ENCODE assay signal across 8 cellular contexts in genomic region chr9:70421272-70422180, GRCh38. TPM values are rescaled to one million over a fixed set of nuclear protein-coding genes. Genes with fewer than 3 reads are reported as not detected.
DNase-seq lines count a peak whose midpoint lies in the region; ATAC-seq, FAIRE-seq and TF ChIP-seq lines count a peak whose summit lies in the region.

No MANE protein-coding gene starts in this region.

- no peak for FAIRE-seq in K562 (lab: Jason Lieb, UNC)

- H3K36me3 ChIP-seq in PC-9 (ENCODE audit: low read depth) (no peaks in the 10 kb centered on the region), K562 (ENCODE audit: control insufficient read depth, insufficient read depth, low read length) (no peaks in the 10 kb centered on the region)

- peaks cover 33% of the 10 kb centered on the region; the same call in 1 of the 2 replicates for H3F3A ChIP-seq in PC-9 (ENCODE audit: insufficient read depth, low read depth)

- H3K9me1 ChIP-seq in K562 (ENCODE audit: control insufficient read depth, insufficient read depth, low read length) = no peaks in the 10 kb centered on the region

- no peak for ATAC-seq in K562
- ATAC-seq in left lobe of liver = no peak
- ATAC-seq in GM21515 (IDR thresholded peaks at IDR 0.05; ENCODE audit: unreplicated experiment) = no peak

- no peak for TF ChIP-seq POLR2A in K562 (conservative IDR thresholded peaks at IDR 0.05)

- no peaks in the 10 kb centered on the region for H4K20me1 ChIP-seq in PC-9 (ENCODE audit: insufficient read depth)
- H4K20me1 ChIP-seq in K562 (replicated peaks; ENCODE audit: control insufficient read depth, insufficient read depth, low read length) = no peaks in the 10 kb centered on the region

- in situ Hi-C loops in K562 (cut with MboI) = no loop called here

- intact Hi-C loops in PC-9 (cut with micrococcal nuclease; ENCODE audit: unreplicated experiment) (loop anchor here (2.0 to 10.0 kb wide), 2 partner anchors 57 to 153 kb away; no protein-coding TSS in a partner anchor), K562 (cut with micrococcal nuclease) (no loop called here)

- POLR2A ChIA-PET in PC-9 (lab: Charles Lee; ENCODE audit: unreplicated experiment) = interaction anchor here (0.6 to 1.7 kb wide), 6 partner anchors 28 to 1228 kb away, joined by 3 to 24 read pairs (median 6); no protein-coding TSS in a partner anchor
- POLR2A ChIA-PET in K562 (lab: Yijun Ruan, JAX) = interaction anchor here (0.8 to 5.2 kb wide), 14 partner anchors 8 to 194 kb away, joined by 3 to 38 read pairs (median 4); no protein-coding TSS in a partner anchor

- no peak for TF ChIP-seq RAD21 in K562 (CRISPR knock-in tag; conservative IDR thresholded peaks at IDR 0.05 in 1 of 2, IDR thresholded peaks at IDR 0.05 in 1 of 2)

- H3K4me3 ChIP-seq in PC-9 (peak overlapping the region; percentile 82; the same call in 1 of the 2 replicates), K562 (peak overlapping the region; percentile 49; the same call in 1 of the 2 replicates)

- peaks cover 15% of the 10 kb centered on the region for H3K4me1 ChIP-seq in PC-9 (replicated peaks; ENCODE audit: insufficient read depth)
- peaks cover 19 to 34% of the 10 kb centered on the region in 2 experiments; a peak in 4 of 5 replicates for H3K4me1 ChIP-seq in K562 (replicated peaks in 1 of 2; ENCODE audit: control insufficient read depth in 2 of 2, insufficient read depth in 2 of 2, low read length in 2 of 2)

- no peaks in the 10 kb centered on the region for H3K9me2 ChIP-seq in PC-9 (ENCODE audit: insufficient read depth)

- DNase-seq in GM03348 (ENCODE audit: low spot score) (peak; percentile 57), PC-9 (no peak), K562 (ENCODE audit: extremely low read depth in 1 of 4, low spot score in 3 of 4) (peak in 1 of 4 experiments; percentile 29), left lobe of liver (ENCODE audit: low spot score) (peak; percentile 49), DMS153 treated with DMSO at 0.1 percent for 48 hours (lab: John Stamatoyannopoulos, UW; ENCODE audit: unreplicated experiment) (no peak), NCI-H187 treated with DMSO at 0.1 percent for 48 hours (lab: John Stamatoyannopoulos, UW) (no peak)
- peak; percentile 39 to 71 for DNase-seq in stimulated activated CD8-positive, alpha-beta memory T cell treated with anti-CD3 and anti-CD28 coated beads, Interleukin-15, amount 100 ng/mL, for 4 hours (ENCODE audit: low read depth in 2 of 2)

- TF ChIP-seq CTCF in PC-9 (conservative IDR thresholded peaks at IDR 0.05) (no peak), K562 (IDR thresholded peaks at IDR 0.05 in 2 of 3, conservative IDR thresholded peaks at IDR 0.05 in 1 of 3; ENCODE audit: insufficient read depth in 2 of 3, low read depth in 1 of 3, low read length in 3 of 3) (no peak)

- H3K27ac ChIP-seq in PC-9 (peak overlapping the region; percentile 97; the same call in 1 of the 2 replicates), K562 (ENCODE audit: extremely low read depth, low read depth, low read length) (peak overlapping the region; percentile 100)

- CTCF ChIA-PET in PC-9 (lab: Charles Lee) (no interaction called here), K562 (lab: Yijun Ruan, JAX; ENCODE audit: low intra/inter-chr PET ratio) (no interaction called here)

- H3K9ac ChIP-seq in K562 (ENCODE audit: insufficient read depth in 1 of 2, low read depth in 2 of 2, low read length in 2 of 2) = peak overlapping the region; percentile 99

- H3K79me2 ChIP-seq in PC-9 (ENCODE audit: low read depth) (no peaks in the 10 kb centered on the region), K562 (ENCODE audit: control insufficient read depth, insufficient read depth, low read length) (no peaks in the 10 kb centered on the region)

- H3K9me3 ChIP-seq in PC-9 (ENCODE audit: insufficient read depth, low read depth) = no peaks in the 10 kb centered on the region
- no peaks in the 10 kb centered on the region for H3K9me3 ChIP-seq in K562 (replicated peaks; ENCODE audit: control insufficient read depth, insufficient read depth, low read depth, low read length)

- H3K4me2 ChIP-seq in PC-9 = peak overlapping the region; percentile 98
- H3K4me2 ChIP-seq in K562 (ENCODE audit: insufficient read depth, low read length) = peak overlapping the region; percentile 94

- 27% methylated on average over 8 of the region's 9 CpGs for WGBS in K562 (ENCODE audit: insufficient coverage, low coverage, missing lambda C conversion rate)

- no peaks in the 10 kb centered on the region for H3K27me3 ChIP-seq in PC-9 (ENCODE audit: insufficient read depth, low read depth)
- no peaks in the 10 kb centered on the region for H3K27me3 ChIP-seq in K562 (ENCODE audit: control insufficient read depth in 2 of 2, insufficient read depth in 2 of 2, low read length in 2 of 2)

- H2AFZ ChIP-seq in PC-9 = no peak overlapping the region
- H2AFZ ChIP-seq in K562 (ENCODE audit: low read depth, low read length) = peak overlapping the region; percentile 78

- BruUV-seq in PC-9 (replicated peaks; lab: Mats Ljungman, UMichigan) (no TSS peak), K562 (replicated peaks; lab: Mats Ljungman, UMichigan) (TSS peak; percentile 58)

- TF ChIP-seq EP300 in K562 (IDR thresholded peaks at IDR 0.05; ENCODE audit: low read length) = no peak

TF ChIP-seq in K562, 482 proteins besides CTCF, POLR2A, EP300 and RAD21:
- no peak for TF ChIP-seq ZNF785 (CRISPR knock-in tag; IDR thresholded peaks at IDR 0.05)
- no peak for TF ChIP-seq ZNF79 (CRISPR knock-in tag; IDR thresholded peaks at IDR 0.05; ENCODE audit: low read depth)
- no peak for TF ChIP-seq NFRKB (IDR thresholded peaks at IDR 0.05; ENCODE audit: low read depth)
- TF ChIP-seq PRDM10 (IDR thresholded peaks at IDR 0.05; ENCODE audit: partially characterized antibody) = peak; percentile 72
- 0 out of 2 replicates have a peak, but pooled peaks have one; percentile 10 for TF ChIP-seq CBFA2T2 (conservative IDR thresholded peaks at IDR 0.05)
- no peak for TF ChIP-seq ZNF77 (CRISPR knock-in tag; IDR thresholded peaks at IDR 0.05)
- no peak for TF ChIP-seq SNAPC5 (CRISPR knock-in tag; IDR thresholded peaks at IDR 0.05)
- no peak for TF ChIP-seq ILF3 (IDR thresholded peaks at IDR 0.05; ENCODE audit: borderline replicate concordance)
- peak; percentile 78 for TF ChIP-seq EGR1 (conservative IDR thresholded peaks at IDR 0.05)
- TF ChIP-seq CBFA2T3 (IDR thresholded peaks at IDR 0.05) = peak; percentile 27
- no peak for TF ChIP-seq CHD4 (IDR thresholded peaks at IDR 0.05; ENCODE audit: insufficient read depth, insufficient replicate concordance, low read depth, low read length, poor library complexity, severe bottlenecking)

RNA-seq across cellular contexts. Expression of gene KLF9, which starts 7.1 kb away (rescaled TPM):
- total RNA-seq in PC-9 (2021) (7.0 and 9.2 TPM in 2 replicates), K562 (2014; rRNA removed) (8.5 and 9.7 TPM in 2 replicates), K562 (2014; rRNA removed; fragmentation: Illumina TruSeq; extraction: Trizol) (7.3 and 8.8 TPM in 2 replicates), K562 (2015; rRNA removed; fragmentation: Illumina TruSeq; extraction: Trizol) (4.7 and 4.8 TPM in 2 replicates), K562 (2021) (9.8 and 11.9 TPM in 2 replicates), left lobe of liver (35.5 TPM)
- total RNA-seq in K562 (2011; cell fraction: chromatin; rRNA removed; ENCODE audit: low replicate concordance) = 3.9 and 5.8 TPM in 2 replicates
- total RNA-seq in K562 (2011; cell fraction: nucleolus; rRNA removed) = 4.7 and 6.2 TPM in 2 replicates
- 5.8 and 8.8 TPM in 2 replicates for total RNA-seq in K562 (2011; cell fraction: nucleoplasm; rRNA removed)
- polyA plus RNA-seq in K562 (2011; rRNA removed) (6.2 and 6.9 TPM in 2 replicates), K562 (2014; fragmentation: Illumina TruSeq; extraction: Trizol) (9.6 and 10.1 TPM in 2 replicates), K562 (2014; fragmentation: Nextera tagmentation; extraction: Ambion mirVana) (1 to 10 TPM; 3.3 to 4.8 TPM), K562 (2014; rRNA removed) (6.5 and 6.9 TPM in 2 replicates)
- 3.8 and 3.9 TPM in 2 replicates for polyA plus RNA-seq in K562 (2011; cell fraction: cytosol; rRNA removed)
- 2.6 and 2.7 TPM in 2 replicates for polyA plus RNA-seq in K562 (2011; cell fraction: nucleus; rRNA removed)
- 5.6 and 7.2 TPM in 2 replicates for polyA plus RNA-seq in K562 (2012)
- polyA minus RNA-seq in K562 (2011; rRNA and poly(A)+ RNA removed) = 6.8 and 8.0 TPM in 2 replicates
- polyA minus RNA-seq in K562 (2011; cell fraction: cytosol; rRNA and poly(A)+ RNA removed) = 4.5 and 5.0 TPM in 2 replicates
- polyA minus RNA-seq in K562 (2011; cell fraction: nucleus; rRNA and poly(A)+ RNA removed) = 3.4 and 4.4 TPM in 2 replicates

Comparison
In these comparisons a context has a peak if more than half of its experiments do, and no peak if none do; other contexts are left out.
1. DNase-seq: peak in GM03348 (single experiment), left lobe of liver (single experiment) and stimulated activated CD8-positive, alpha-beta memory T cell treated with anti-CD3 and anti-CD28 coated beads, Interleukin-15, amount 100 ng/mL, for 4 hours (2 of 2); none in PC-9 (0 of 2), DMS153 treated with DMSO at 0.1 percent for 48 hours (single experiment) and NCI-H187 treated with DMSO at 0.1 percent for 48 hours (single experiment).